Comparison of ENCODE assay signal across 35 cellular contexts in the genomic region with DNA sequence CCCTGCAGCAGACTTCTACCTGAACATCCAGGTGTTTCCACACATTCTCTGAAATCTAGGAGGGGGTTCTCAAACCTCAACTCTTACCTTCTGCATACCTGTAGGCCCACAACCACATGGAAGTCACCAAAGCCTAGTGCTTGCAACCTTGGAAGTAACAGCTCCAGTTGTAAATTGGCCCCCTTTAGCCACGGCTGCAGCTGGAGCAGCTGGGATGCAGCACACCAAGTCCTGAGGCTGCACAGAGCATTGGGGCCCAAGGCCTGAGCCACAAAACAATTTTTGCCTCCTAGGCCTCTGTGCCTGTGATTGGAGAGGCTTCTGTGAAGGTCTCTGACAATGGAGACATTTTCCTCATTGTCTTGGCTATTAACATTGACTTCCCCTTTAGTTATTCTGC.
DNase-seq lines count a peak whose midpoint lies in the region; ATAC-seq, FAIRE-seq and TF ChIP-seq lines count a peak whose summit lies in the region.
"Had no signal": no experiment of that assay in that cellular context is flagged by ENCODE, and none has a peak within 500 bp of the region (broad histone marks: within the 10 kb centered on the region; RNA-seq: fewer than 3 reads in every experiment).

No MANE protein-coding gene starts in this region.

- POLR2A ChIA-PET in K562 (lab: Yijun Ruan, JAX): no interaction called here

- H3K27me3 Mint-ChIP-seq in nephron progenitor cell (ENCODE audit: low read depth, poor library complexity): no peaks in the 10 kb centered on the region
- H3K27me3 Mint-ChIP-seq: B cell; CD4-positive, alpha-beta memory T cell; CD4-positive, alpha-beta T cell; CD4-positive, CD25-positive, alpha-beta regulatory T cell; CD8-positive, alpha-beta memory T cell had no signal

- no peaks in the 10 kb centered on the region for H3K36me3 Mint-ChIP-seq in nephron progenitor cell (ENCODE audit: low read depth)
- H3K36me3 Mint-ChIP-seq: CD14-positive monocyte; CD4-positive, alpha-beta memory T cell; CD4-positive, CD25-positive, alpha-beta regulatory T cell; CD8-positive, alpha-beta memory T cell; CD8-positive, alpha-beta T cell had no signal

- BruUV-seq in K562 (replicated peaks; lab: Mats Ljungman, UMichigan): no TSS peak

- no peak for TF ChIP-seq POLR2A in K562 (conservative IDR thresholded peaks at IDR 0.05)

- CTCF ChIA-PET in K562 (lab: Yijun Ruan, JAX; ENCODE audit: low intra/inter-chr PET ratio): no interaction called here

- FAIRE-seq in K562 (lab: Jason Lieb, UNC): no peak
- FAIRE-seq: A204.1, A549, D721Med had no signal

- H3K4me1 ChIP-seq in K562 (replicated peaks in 1 of 2; ENCODE audit: control insufficient read depth in 2 of 2, insufficient read depth in 2 of 2, low read length in 2 of 2): no peaks in the 10 kb centered on the region; a peak in 1 of 5 replicates
- H3K4me1 ChIP-seq: A549, BE2C, BLaER1, Caco-2 had no signal

- peaks cover 22% of the 10 kb centered on the region for H3K9me3 Mint-ChIP-seq in nephron progenitor cell

- in situ Hi-C loops in K562 (cut with MboI): no loop called here

- H3K36me3 ChIP-seq in K562 (ENCODE audit: control insufficient read depth, insufficient read depth, low read length): no peaks in the 10 kb centered on the region
- H3K36me3 ChIP-seq: BE2C; BLaER1; BLaER1 treated with 17β-estradiol and CSF1 and Interleukin-3, amounts not matched to agents 10 nM and 100 nM had no signal

- no peaks in the 10 kb centered on the region for H3K27me3 ChIP-seq in K562 (ENCODE audit: control insufficient read depth in 2 of 2, insufficient read depth in 2 of 2, low read length in 2 of 2)
- H3K27me3 ChIP-seq: BE2C; BLaER1; BLaER1 treated with 17β-estradiol and CSF1 and Interleukin-3, amounts not matched to agents 10 nM and 100 nM had no signal

- no peak overlapping the region for H3K4me3 ChIP-seq in K562
- H3K4me3 ChIP-seq: A549; BLaER1; BLaER1 treated with 17β-estradiol and CSF1 and Interleukin-3, amounts not matched to agents 10 nM and 100 nM had no signal

- TF ChIP-seq EP300 in K562 (IDR thresholded peaks at IDR 0.05; ENCODE audit: low read length): no peak

- H4K20me1 ChIP-seq in K562 (replicated peaks; ENCODE audit: control insufficient read depth, insufficient read depth, low read length): no peaks in the 10 kb centered on the region
- H4K20me1 ChIP-seq: BLaER1; BLaER1 treated with 17β-estradiol and CSF1 and Interleukin-3, amounts not matched to agents 10 nM and 100 nM had no signal

- no peak for ATAC-seq in Right ventricle myocardium inferior
- no peak for ATAC-seq in Right ventricle myocardium superior (ENCODE audit: poor library complexity)
- ATAC-seq in K562: peak; percentile 61
- ATAC-seq: A549; CD8-positive, alpha-beta T cell had no signal

- no peak overlapping the region for H3K4me2 ChIP-seq in K562 (ENCODE audit: insufficient read depth, low read length)
- H3K4me2 ChIP-seq: A549; BLaER1; BLaER1 treated with 17β-estradiol and CSF1 and Interleukin-3, amounts not matched to agents 10 nM and 100 nM had no signal

- H3K79me2 ChIP-seq in K562 (ENCODE audit: control insufficient read depth, insufficient read depth, low read length): peaks cover 26% of the 10 kb centered on the region

- no peak overlapping the region for H3K27ac ChIP-seq in K562 (ENCODE audit: extremely low read depth, low read depth, low read length)
- H3K27ac ChIP-seq: 22Rv1; A549; BLaER1; BLaER1 treated with 17β-estradiol and CSF1 and Interleukin-3, amounts not matched to agents 10 nM and 100 nM; C4-2B had no signal

- intact Hi-C loops in Right ventricle myocardium inferior (cut with DNase I) (no loop called here), Right ventricle myocardium superior (cut with DNase I) (no loop called here), K562 (cut with micrococcal nuclease) (no loop called here)

- H3K4me3 Mint-ChIP-seq in nephron progenitor cell: no peak overlapping the region
- H3K4me3 Mint-ChIP-seq: B cell; CD14-positive monocyte; CD4-positive, alpha-beta memory T cell; CD4-positive, alpha-beta T cell; CD4-positive, CD25-positive, alpha-beta regulatory T cell; CD8-positive, alpha-beta memory T cell; CD8-positive, alpha-beta T cell had no signal

- TF ChIP-seq RAD21 in K562 (CRISPR knock-in tag; conservative IDR thresholded peaks at IDR 0.05 in 1 of 2, IDR thresholded peaks at IDR 0.05 in 1 of 2): no peak

- no peaks in the 10 kb centered on the region for H3K9me3 ChIP-seq in K562 (replicated peaks; ENCODE audit: control insufficient read depth, insufficient read depth, low read depth, low read length)
- H3K9me3 ChIP-seq: A549; BE2C; BLaER1; BLaER1 treated with 17β-estradiol and CSF1 and Interleukin-3, amounts not matched to agents 10 nM and 100 nM; Caco-2 had no signal

- no peak overlapping the region for H2AFZ ChIP-seq in K562 (ENCODE audit: low read depth, low read length)

- no peak overlapping the region for H3K27ac Mint-ChIP-seq in nephron progenitor cell
- H3K27ac Mint-ChIP-seq: B cell; CD14-positive monocyte; CD4-positive, alpha-beta memory T cell; CD4-positive, alpha-beta T cell; CD4-positive, CD25-positive, alpha-beta regulatory T cell; CD8-positive, alpha-beta memory T cell; CD8-positive, alpha-beta T cell had no signal

- WGBS in K562 (ENCODE audit: insufficient coverage, low coverage, missing lambda C conversion rate): 73% methylated on average over 1 of the region's 1 CpG

- DNase-seq in Right ventricle myocardium inferior (ENCODE audit: missing footprints): peak; percentile 26
- no peak for DNase-seq in Right ventricle myocardium superior
- DNase-seq in K562 (ENCODE audit: extremely low read depth in 1 of 4, low spot score in 3 of 4): no peak
- DNase-seq in mesenteric fat pad (ENCODE audit: low spot score): peak; percentile 75
- no peak for DNase-seq in nephron progenitor cell
- DNase-seq in NCI-H1694 (lab: John Stamatoyannopoulos, UW): no peak
- DNase-seq: 8988T; ACHN; AML-193; BE2C; C1 segment of cervical spinal cord; Caco-2; Calu3; CD4-positive, alpha-beta memory T cell; CD4-positive, alpha-beta T cell; CD4-positive, CD25-positive, alpha-beta regulatory T cell; CD8-positive, alpha-beta memory T cell; CD8-positive, alpha-beta T cell; COR-L47; DMS 273 treated with DMSO at 0.1 percent for 48 hours; DMS153; DMS53; DMS79; DMS79 treated with DMSO at 0.1 percent for 48 hours; DND-41; EL had no signal

- no peak for TF ChIP-seq CTCF in K562 (IDR thresholded peaks at IDR 0.05 in 2 of 3, conservative IDR thresholded peaks at IDR 0.05 in 1 of 3; ENCODE audit: insufficient read depth in 2 of 3, low read depth in 1 of 3, low read length in 3 of 3)
- TF ChIP-seq CTCF in nephron progenitor cell (IDR thresholded peaks at IDR 0.05): no peak

- no peak overlapping the region for H3K9ac ChIP-seq in K562 (ENCODE audit: insufficient read depth in 1 of 2, low read depth in 2 of 2, low read length in 2 of 2)
- H3K9ac ChIP-seq: BLaER1; BLaER1 treated with 17β-estradiol and CSF1 and Interleukin-3, amounts not matched to agents 10 nM and 100 nM had no signal

- H3K9me1 ChIP-seq in K562 (ENCODE audit: control insufficient read depth, insufficient read depth, low read length): no peaks in the 10 kb centered on the region

- no peaks in the 10 kb centered on the region for H3K4me1 Mint-ChIP-seq in nephron progenitor cell
- H3K4me1 Mint-ChIP-seq: B cell; CD14-positive monocyte; CD4-positive, alpha-beta memory T cell; CD4-positive, CD25-positive, alpha-beta regulatory T cell; CD8-positive, alpha-beta memory T cell had no signal

TF ChIP-seq in K562, 482 proteins besides CTCF, POLR2A, EP300 and RAD21:
- TF ChIP-seq NCOR1 (IDR thresholded peaks at IDR 0.05) (no peak), NELFE (IDR thresholded peaks at IDR 0.05; ENCODE audit: insufficient read depth, insufficient read length) (no peak), ATF1 (CRISPR knock-in tag; IDR thresholded peaks at IDR 0.05) (no peak), ATF1 (tag; IDR thresholded peaks at IDR 0.05) (no peak)

Comparison
In these comparisons a context has a peak if more than half of its experiments do, and no peak if none do; other contexts are left out.
1. DNase-seq: peak in Right ventricle myocardium inferior (single experiment) and mesenteric fat pad (single experiment); none in Right ventricle myocardium superior (single experiment), K562 (0 of 4), nephron progenitor cell (single experiment) and NCI-H1694 (single experiment).